20 cellular contexts compared by ENCODE assay signal in genomic region chr13:41561179-41561578, GRCh38.
DNase-seq lines count a peak whose midpoint lies in the region; ATAC-seq, FAIRE-seq and TF ChIP-seq lines count a peak whose summit lies in the region.
"Had no signal": no experiment of that assay in that cellular context is flagged by ENCODE, and none has a peak within 500 bp of the region (broad histone marks: within the 10 kb centered on the region; RNA-seq: fewer than 3 reads in every experiment).

No MANE protein-coding gene starts in this region.

- no peaks in the 10 kb centered on the region for H3K27me3 Mint-ChIP-seq in astrocyte (ENCODE audit: low read depth, unreplicated experiment)
- H3K27me3 Mint-ChIP-seq: activated B cell treated with CpG ODN at 0.5 μM for 24 hours; activated naive CD8-positive, alpha-beta T cell treated with anti-CD3 and anti-CD28 coated beads, Interleukin-2, amount 10 ng/mL, durations not matched to agents 7 days and 5 days; central memory CD8-positive, alpha-beta T cell had no signal

- H3K4me3 ChIP-seq in astrocyte (ENCODE audit: insufficient read depth, low read depth, low read length) = no peak overlapping the region
- no peak overlapping the region for H3K4me3 ChIP-seq in MM.1S (ENCODE audit: low read length)
- H3K4me3 ChIP-seq: right lobe of liver had no signal

- no peak overlapping the region for H3K4me3 Mint-ChIP-seq in astrocyte (ENCODE audit: unreplicated experiment)
- H3K4me3 Mint-ChIP-seq: activated B cell treated with CpG ODN at 0.5 μM for 24 hours; activated naive CD8-positive, alpha-beta T cell treated with anti-CD3 and anti-CD28 coated beads, Interleukin-2, amount 10 ng/mL, durations not matched to agents 7 days and 5 days; activated T-cell treated with anti-CD3 and anti-CD28 coated beads, Interleukin-2, amount 50 U/mL, for 72 hours; central memory CD8-positive, alpha-beta T cell had no signal

- H3K27ac Mint-ChIP-seq in astrocyte (ENCODE audit: unreplicated experiment) = peak overlapping the region; percentile 53
- H3K27ac Mint-ChIP-seq: activated B cell treated with CpG ODN at 0.5 μM for 24 hours; activated naive CD8-positive, alpha-beta T cell treated with anti-CD3 and anti-CD28 coated beads, Interleukin-2, amount 10 ng/mL, durations not matched to agents 7 days and 5 days; activated T-cell treated with anti-CD3 and anti-CD28 coated beads, Interleukin-2, amount 50 U/mL, for 72 hours had no signal

- H3K36me3 Mint-ChIP-seq in astrocyte (ENCODE audit: low read depth, unreplicated experiment) = peaks cover 2% of the 10 kb centered on the region

- H3K4me1 Mint-ChIP-seq in astrocyte (ENCODE audit: low read depth, unreplicated experiment) = peaks cover 48% of the 10 kb centered on the region
- H3K4me1 Mint-ChIP-seq: activated B cell treated with CpG ODN at 0.5 μM for 24 hours; central memory CD8-positive, alpha-beta T cell had no signal

- H3K9ac ChIP-seq in astrocyte (ENCODE audit: low read length) (no peak overlapping the region), MM.1S (ENCODE audit: low read length) (no peak overlapping the region)

- TF ChIP-seq CTCF in astrocyte (IDR thresholded peaks at IDR 0.05; ENCODE audit: insufficient read depth, low read depth, low read length) (no peak), MM.1S (IDR thresholded peaks at IDR 0.05; ENCODE audit: low read length) (no peak)

- H3K9me3 Mint-ChIP-seq in astrocyte (ENCODE audit: unreplicated experiment) = no peaks in the 10 kb centered on the region
- H3K9me3 Mint-ChIP-seq: activated B cell treated with CpG ODN at 0.5 μM for 24 hours; activated naive CD8-positive, alpha-beta T cell treated with anti-CD3 and anti-CD28 coated beads, Interleukin-2, amount 10 ng/mL, durations not matched to agents 7 days and 5 days; activated T-cell treated with anti-CD3 and anti-CD28 coated beads, Interleukin-2, amount 50 U/mL, for 72 hours; central memory CD8-positive, alpha-beta T cell had no signal

- H4K20me1 ChIP-seq in astrocyte (ENCODE audit: insufficient read depth, low read length) = no peaks in the 10 kb centered on the region
- H4K20me1 ChIP-seq in MM.1S (ENCODE audit: insufficient read depth, low read length) = no peaks in the 10 kb centered on the region

- H3K4me2 ChIP-seq in astrocyte (ENCODE audit: low read length) (no peak overlapping the region), MM.1S (ENCODE audit: low read depth, low read length) (no peak overlapping the region)

- H3K27ac ChIP-seq in astrocyte (ENCODE audit: low read depth, low read length) = no peak overlapping the region
- H3K27ac ChIP-seq in temporal lobe (ENCODE audit: low read depth, low read length) = peak overlapping the region; percentile 100
- H3K27ac ChIP-seq in MM.1S (ENCODE audit: low read length) = no peak overlapping the region
- H3K27ac ChIP-seq: right lobe of liver had no signal

- no peaks in the 10 kb centered on the region for H3K9me2 ChIP-seq in MM.1S (replicated peaks; ENCODE audit: insufficient read depth, low read length)

- H3K27me3 ChIP-seq in astrocyte (ENCODE audit: insufficient read depth, low read length) = no peaks in the 10 kb centered on the region
- no peaks in the 10 kb centered on the region for H3K27me3 ChIP-seq in MM.1S (replicated peaks; ENCODE audit: insufficient read depth, low read length)
- H3K27me3 ChIP-seq: BE2C, right lobe of liver had no signal

- peaks cover 47% of the 10 kb centered on the region for H3K4me1 ChIP-seq in astrocyte (ENCODE audit: insufficient read depth, low read length)
- H3K4me1 ChIP-seq in MM.1S (ENCODE audit: low read length) = no peaks in the 10 kb centered on the region
- H3K4me1 ChIP-seq: BE2C, right lobe of liver had no signal

- H3F3A ChIP-seq in MM.1S (ENCODE audit: insufficient read depth, low read length) = no peaks in the 10 kb centered on the region

- no peak overlapping the region for H2AFZ ChIP-seq in astrocyte (ENCODE audit: low read depth, low read length)
- no peak overlapping the region for H2AFZ ChIP-seq in MM.1S (ENCODE audit: low read length)

- no peak for FAIRE-seq in astrocyte (lab: Jason Lieb, UNC)

- H3K9me3 ChIP-seq in astrocyte (ENCODE audit: insufficient read depth, low read depth, low read length) = no peaks in the 10 kb centered on the region
- no peaks in the 10 kb centered on the region for H3K9me3 ChIP-seq in MM.1S (replicated peaks; ENCODE audit: insufficient read depth, low read length)
- H3K9me3 ChIP-seq: BE2C, right lobe of liver had no signal

- H3K79me2 ChIP-seq in astrocyte (ENCODE audit: insufficient read depth, low read length) (no peaks in the 10 kb centered on the region), MM.1S (ENCODE audit: low read length) (no peaks in the 10 kb centered on the region)

- DNase-seq in MV-4-11 (lab: John Stamatoyannopoulos, UW) (peak; percentile 12), astrocyte (ENCODE audit: low read depth) (peak; percentile 41), iris pigment epithelial cell (ENCODE audit: low read depth) (peak; percentile 55), MM.1S (no peak), NCI-H1436 (lab: John Stamatoyannopoulos, UW) (no peak)
- DNase-seq in stimulated activated CD4-positive, alpha-beta T cell treated with anti-CD3 and anti-CD28 coated beads, Interleukin-12 subunit alpha, Interleukin-12 subunit beta, amount 100 ng/mL, for 4 hours = no peak
- DNase-seq: activated B cell treated with CpG ODN at 0.5 μM for 24 hours; activated naive CD8-positive, alpha-beta T cell treated with anti-CD3 and anti-CD28 coated beads, Interleukin-2, amount 10 ng/mL, durations not matched to agents 7 days and 5 days; activated T-cell treated with anti-CD3 and anti-CD28 coated beads, Interleukin-2, amount 50 U/mL, for 72 hours; BE2C; effector CD8-positive, alpha-beta T cell; EL; NCI-H2081; NCI-H510A; right lobe of liver had no signal

- no peak for ATAC-seq in GM18909 (IDR thresholded peaks at IDR 0.05; ENCODE audit: poor library complexity, unreplicated experiment)
- ATAC-seq: activated T-cell treated with anti-CD3 and anti-CD28 coated beads, Interleukin-2, amount 50 U/mL, for 72 hours; HCT116; left lobe of liver had no signal

- H3K36me3 ChIP-seq in astrocyte (ENCODE audit: insufficient read depth, low read length) (no peaks in the 10 kb centered on the region), MM.1S (replicated peaks; ENCODE audit: insufficient read depth, low read length) (no peaks in the 10 kb centered on the region)
- H3K36me3 ChIP-seq: BE2C, right lobe of liver had no signal

Comparison
In these comparisons a context has a peak if more than half of its experiments do, and no peak if none do; other contexts are left out.
1. DNase-seq: peak in MV-4-11 (single experiment), astrocyte (single experiment) and iris pigment epithelial cell (single experiment); none in stimulated activated CD4-positive, alpha-beta T cell treated with anti-CD3 and anti-CD28 coated beads, Interleukin-12 subunit alpha, Interleukin-12 subunit beta, amount 100 ng/mL, for 4 hours (single experiment), MM.1S (single experiment) and NCI-H1436 (single experiment).